ENCODE assay signal across 19 cellular contexts in genomic region chr13:80562423-80562822, GRCh38.
DNase-seq lines count a peak whose midpoint lies in the region; ATAC-seq and TF ChIP-seq lines count a peak whose summit lies in the region.
"Had no signal": no experiment of that assay in that cellular context is flagged by ENCODE, and none has a peak within 500 bp of the region (broad histone marks: within the 10 kb centered on the region; RNA-seq: fewer than 3 reads in every experiment).

No MANE protein-coding gene starts in this region.

- peaks cover 8% of the 10 kb centered on the region for H3K4me1 ChIP-seq in BE2C
- H3K4me1 ChIP-seq: ascending aorta, pancreas had no signal

- ATAC-seq in T-cell (replicated peaks in 1 of 4) (no peak), GM18520 (IDR thresholded peaks at IDR 0.05; ENCODE audit: unreplicated experiment) (no peak)
- no peak for ATAC-seq in activated CD8-positive, alpha-beta T cell treated with anti-CD3 and anti-CD28 coated beads, Interleukin-2, amount 10 ng/mL, durations not matched to agents 7 days and 5 days
- ATAC-seq: pancreas; stimulated activated naive B cell treated with anti-CD40 and anti-IgM and Interleukin-4, amounts not matched to agents 10 μg/mL and 1 μg/mL and 100 μg/mL, for 72 hours had no signal

- in situ Hi-C loops in KBM-7 (cut with MboI; ENCODE audit: low pct_unique_long_range_greater_than_20kb, low sequenced_read_pairs): no loop called here

- H3K27ac Mint-ChIP-seq in T-cell (no peak overlapping the region), nephron (peak overlapping the region; percentile 4 to 51 (median 27))
- no peak overlapping the region for H3K27ac Mint-ChIP-seq in activated CD8-positive, alpha-beta T cell treated with anti-CD3 and anti-CD28 coated beads, Interleukin-2, amount 10 ng/mL, durations not matched to agents 7 days and 5 days
- H3K27ac Mint-ChIP-seq: stimulated activated naive B cell treated with anti-CD40 and anti-IgM and Interleukin-4, amounts not matched to agents 10 μg/mL and 1 μg/mL and 100 μg/mL, for 72 hours had no signal

- peak overlapping the region in 2 of 3 donors; percentile 10 to 29 for H3K4me3 Mint-ChIP-seq in T-cell
- H3K4me3 Mint-ChIP-seq in nephron: peak overlapping the region in 1 of 3 experiments; percentile 70
- no peak overlapping the region for H3K4me3 Mint-ChIP-seq in activated CD8-positive, alpha-beta T cell treated with anti-CD3 and anti-CD28 coated beads, Interleukin-2, amount 10 ng/mL, durations not matched to agents 7 days and 5 days
- H3K4me3 Mint-ChIP-seq: stimulated activated naive B cell treated with anti-CD40 and anti-IgM and Interleukin-4, amounts not matched to agents 10 μg/mL and 1 μg/mL and 100 μg/mL, for 72 hours had no signal

- H3K27me3 ChIP-seq in BE2C: no peaks in the 10 kb centered on the region
- H3K27me3 ChIP-seq: ascending aorta, pancreas had no signal

- H3K36me3 Mint-ChIP-seq in T-cell (no peaks in the 10 kb centered on the region), nephron (ENCODE audit: low read depth) (no peaks in the 10 kb centered on the region)
- no peaks in the 10 kb centered on the region for H3K36me3 Mint-ChIP-seq in activated CD8-positive, alpha-beta T cell treated with anti-CD3 and anti-CD28 coated beads, Interleukin-2, amount 10 ng/mL, durations not matched to agents 7 days and 5 days (ENCODE audit: low read depth)
- H3K36me3 Mint-ChIP-seq: stimulated activated naive B cell treated with anti-CD40 and anti-IgM and Interleukin-4, amounts not matched to agents 10 μg/mL and 1 μg/mL and 100 μg/mL, for 72 hours had no signal

- POLR2A ChIA-PET in T-cell (lab: Charles Lee): no interaction called here
- POLR2A ChIA-PET in activated CD8-positive, alpha-beta T cell treated with anti-CD3 and anti-CD28 coated beads, Interleukin-2, amount 10 ng/mL, durations not matched to agents 7 days and 5 days (lab: Charles Lee): no interaction called here

- H3K4me3 ChIP-seq in BE2C (ENCODE audit: low read depth, low read length): no peak overlapping the region
- H3K4me3 ChIP-seq: ascending aorta, pancreas had no signal

- H3K9me3 Mint-ChIP-seq in T-cell: peaks cover 0 to 14% (median 0%) of the 10 kb centered on the region in 3 donors
- H3K9me3 Mint-ChIP-seq in nephron: no peaks in the 10 kb centered on the region
- H3K9me3 Mint-ChIP-seq in activated CD8-positive, alpha-beta T cell treated with anti-CD3 and anti-CD28 coated beads, Interleukin-2, amount 10 ng/mL, durations not matched to agents 7 days and 5 days (ENCODE audit: insufficient read depth): no peaks in the 10 kb centered on the region
- H3K9me3 Mint-ChIP-seq: stimulated activated naive B cell treated with anti-CD40 and anti-IgM and Interleukin-4, amounts not matched to agents 10 μg/mL and 1 μg/mL and 100 μg/mL, for 72 hours had no signal

- DNase-seq in DMS53 (lab: John Stamatoyannopoulos, UW) (peak; percentile 55), NCI-H1105 treated with DMSO at 0.1 percent for 48 hours (lab: John Stamatoyannopoulos, UW) (peak; percentile 73), T-cell (no peak), KBM-7 (no peak), BE2C (no peak)
- DNase-seq in activated CD8-positive, alpha-beta T cell treated with anti-CD3 and anti-CD28 coated beads, Interleukin-2, amount 10 ng/mL, durations not matched to agents 7 days and 5 days: no peak
- DNase-seq: activated effector memory CD4-positive, alpha-beta T cell treated with Interleukin-2 at 50 U/mL for 16 hours; AML-193; DND-41; glutamatergic neuron; islet precursor cell; NCI-H226; pancreas; small intestine; stimulated activated naive B cell treated with anti-CD40 and anti-IgM and Interleukin-4, amounts not matched to agents 10 μg/mL and 1 μg/mL and 100 μg/mL, for 72 hours; SW 1271 had no signal

- CTCF ChIA-PET in T-cell (lab: Charles Lee): no interaction called here
- CTCF ChIA-PET in activated CD8-positive, alpha-beta T cell treated with anti-CD3 and anti-CD28 coated beads, Interleukin-2, amount 10 ng/mL, durations not matched to agents 7 days and 5 days (lab: Charles Lee): no interaction called here

- H3K4me1 Mint-ChIP-seq in T-cell (peaks cover 2 to 18% (median 13%) of the 10 kb centered on the region in 3 donors), nephron (peaks cover 47% of the 10 kb centered on the region)
- no peaks in the 10 kb centered on the region for H3K4me1 Mint-ChIP-seq in activated CD8-positive, alpha-beta T cell treated with anti-CD3 and anti-CD28 coated beads, Interleukin-2, amount 10 ng/mL, durations not matched to agents 7 days and 5 days (ENCODE audit: low read depth)

- no peaks in the 10 kb centered on the region for H3K9me3 ChIP-seq in BE2C
- H3K9me3 ChIP-seq: ascending aorta, pancreas had no signal

- no peaks in the 10 kb centered on the region for H3K36me3 ChIP-seq in BE2C
- H3K36me3 ChIP-seq: ascending aorta, pancreas had no signal

- TF ChIP-seq CTCF in nephron (IDR thresholded peaks at IDR 0.05; ENCODE audit: unreplicated experiment in 3 of 3): no peak
- TF ChIP-seq CTCF in BE2C (IDR thresholded peaks at IDR 0.05; ENCODE audit: low read depth, low read length): no peak

- H3K27me3 Mint-ChIP-seq in T-cell (no peaks in the 10 kb centered on the region), nephron (ENCODE audit: low read depth) (peaks cover 5% of the 10 kb centered on the region)
- H3K27me3 Mint-ChIP-seq in activated CD8-positive, alpha-beta T cell treated with anti-CD3 and anti-CD28 coated beads, Interleukin-2, amount 10 ng/mL, durations not matched to agents 7 days and 5 days (ENCODE audit: low read depth): no peaks in the 10 kb centered on the region
- H3K27me3 Mint-ChIP-seq: stimulated activated naive B cell treated with anti-CD40 and anti-IgM and Interleukin-4, amounts not matched to agents 10 μg/mL and 1 μg/mL and 100 μg/mL, for 72 hours had no signal

Comparison
In these comparisons a context has a peak if more than half of its experiments do, and no peak if none do; other contexts are left out.
1. DNase-seq: peak in DMS53 (single experiment) and NCI-H1105 treated with DMSO at 0.1 percent for 48 hours (single experiment); none in T-cell (0 of 34), KBM-7 (single experiment), activated CD8-positive, alpha-beta T cell treated with anti-CD3 and anti-CD28 coated beads, Interleukin-2, amount 10 ng/mL, durations not matched to agents 7 days and 5 days (single experiment) and BE2C (single experiment).
2. H3K27ac Mint-ChIP-seq: peak in nephron (3 of 3); none in T-cell (0 of 2) and activated CD8-positive, alpha-beta T cell treated with anti-CD3 and anti-CD28 coated beads, Interleukin-2, amount 10 ng/mL, durations not matched to agents 7 days and 5 days (single experiment).